ENCODE assay signal across 1 cellular context in genomic region chr15:66900586-66901310, GRCh38.
TF ChIP-seq lines count a peak whose summit lies in the region.

No MANE protein-coding gene starts in this region.

TF ChIP-seq in H1, 55 proteins besides CTCF, POLR2A, EP300 and RAD21 (continued from another document):
- TF ChIP-seq, protein P1, sequence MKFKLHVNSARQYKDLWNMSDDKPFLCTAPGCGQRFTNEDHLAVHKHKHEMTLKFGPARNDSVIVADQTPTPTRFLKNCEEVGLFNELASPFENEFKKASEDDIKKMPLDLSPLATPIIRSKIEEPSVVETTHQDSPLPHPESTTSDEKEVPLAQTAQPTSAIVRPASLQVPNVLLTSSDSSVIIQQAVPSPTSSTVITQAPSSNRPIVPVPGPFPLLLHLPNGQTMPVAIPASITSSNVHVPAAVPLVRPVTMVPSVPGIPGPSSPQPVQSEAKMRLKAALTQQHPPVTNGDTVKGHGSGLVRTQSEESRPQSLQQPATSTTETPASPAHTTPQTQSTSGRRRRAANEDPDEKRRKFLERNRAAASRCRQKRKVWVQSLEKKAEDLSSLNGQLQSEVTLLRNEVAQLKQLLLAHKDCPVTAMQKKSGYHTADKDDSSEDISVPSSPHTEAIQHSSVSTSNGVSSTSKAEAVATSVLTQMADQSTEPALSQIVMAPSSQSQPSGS (IDR thresholded peaks at IDR 0.05; ENCODE audit: low read length), result no peak
- TF ChIP-seq HDAC6 (IDR thresholded peaks at IDR 0.05; ENCODE audit: low read depth, low read length), result no peak
